Comparison of ENCODE assay signal across 21 cellular contexts in genomic region chr13:42318570-42318969, GRCh38. TPM values are rescaled to one million over a fixed set of nuclear protein-coding genes. Genes with fewer than 3 reads are reported as not detected.
A peak's percentile ranks its signal among the peaks of the same experiment; 100 is the strongest.
DNase-seq lines count a peak whose midpoint lies in the region; ATAC-seq, FAIRE-seq and TF ChIP-seq lines count a peak whose summit lies in the region.
"Had no signal": no experiment of that assay in that cellular context is flagged by ENCODE, and none has a peak within 500 bp of the region (broad histone marks: within the 10 kb centered on the region; RNA-seq: fewer than 3 reads in every experiment).

No MANE protein-coding gene starts in this region.

- ATAC-seq in GM21619 (IDR thresholded peaks at IDR 0.05; ENCODE audit: unreplicated experiment) (no peak), GM18498 (IDR thresholded peaks at IDR 0.05; ENCODE audit: unreplicated experiment) (no peak)
- ATAC-seq: CD8-positive, alpha-beta T cell; GM23338 had no signal

- dilution Hi-C loops in mammary epithelial cell (cut with HindIII; ENCODE audit: low sequenced_read_pairs): no loop called here

- no peak overlapping the region for H3K4me3 ChIP-seq in mammary epithelial cell (replicated peaks in 1 of 3; ENCODE audit: insufficient read depth in 1 of 3, low read depth in 2 of 3, low read length in 3 of 3)
- H3K4me3 ChIP-seq: BLaER1, GM23338 had no signal

- DNase-seq in mammary epithelial cell: peak; percentile 18
- DNase-seq in MCF 10A (ENCODE audit: unreplicated experiment): no peak
- DNase-seq in nephron progenitor cell: no peak
- no peak for DNase-seq in mesenteric fat pad (ENCODE audit: low spot score)
- DNase-seq: CD8-positive, alpha-beta T cell; DMS53; HCEC 1CT; IMR-90; NCI-H1417 treated with DMSO at 0.1 percent for 48 hours; NCI-H187 treated with DMSO at 0.1 percent for 48 hours; NCI-H226; NCI-H524; NCI-H82; RPMI8226; SHP77 treated with DMSO at 0.1 percent for 48 hours had no signal

- no peak overlapping the region for H3K4me2 ChIP-seq in mammary epithelial cell (ENCODE audit: insufficient read depth, low read depth, low read length)
- H3K4me2 ChIP-seq: BLaER1, GM23338 had no signal

- intact Hi-C loops in mammary epithelial cell (cut with micrococcal nuclease): no loop called here
- intact Hi-C loops in MCF 10A (cut with micrococcal nuclease): no loop called here

- H3K4me1 ChIP-seq in mammary epithelial cell (ENCODE audit: insufficient read depth, low read length): peaks cover 5% of the 10 kb centered on the region
- H3K4me1 ChIP-seq: BLaER1 had no signal

- peaks cover 12% of the 10 kb centered on the region for H3K36me3 ChIP-seq in mammary epithelial cell (ENCODE audit: insufficient read depth, low read length)

- peaks cover 48% of the 10 kb centered on the region for H3K36me3 Mint-ChIP-seq in MCF 10A (ENCODE audit: insufficient read depth, unreplicated experiment)
- peaks cover 15% of the 10 kb centered on the region for H3K36me3 Mint-ChIP-seq in nephron progenitor cell (ENCODE audit: low read depth)

- H3K4me1 Mint-ChIP-seq in MCF 10A (ENCODE audit: insufficient read depth, unreplicated experiment) (peaks cover 9% of the 10 kb centered on the region), nephron progenitor cell (peaks cover 24% of the 10 kb centered on the region)

- no peaks in the 10 kb centered on the region for H3K79me2 ChIP-seq in mammary epithelial cell (ENCODE audit: insufficient read depth, low read length)

- POLR2A ChIA-PET in MCF 10A (lab: Yijun Ruan, JAX): interaction anchor here (0.8 to 2.0 kb wide), 3 partner anchors 9 to 21 kb away, joined by 4 read pairs; no protein-coding TSS in a partner anchor

- in situ Hi-C loops in mammary epithelial cell (cut with MboI; ENCODE audit: low sequenced_read_pairs in 2 of 2): no loop called here

- no TSS peak for BruUV-seq in mammary epithelial cell (replicated peaks; lab: Mats Ljungman, UMichigan)
- BruUV-seq in MCF 10A (replicated peaks; lab: Mats Ljungman, UMichigan): no TSS peak

- no peak overlapping the region for H2AFZ ChIP-seq in mammary epithelial cell (ENCODE audit: low read depth, low read length)
- H2AFZ ChIP-seq: GM23338 had no signal

- H3K27ac Mint-ChIP-seq in MCF 10A (ENCODE audit: low read depth, unreplicated experiment): no peak overlapping the region
- H3K27ac Mint-ChIP-seq in nephron progenitor cell: peak overlapping the region; percentile 4
- H3K27ac Mint-ChIP-seq: GM23338 had no signal

- FAIRE-seq in colon (lab: Jason Lieb, UNC): peak; percentile 81
- FAIRE-seq: HTR-8/SVneo had no signal

- H3K9me3 ChIP-seq in mammary epithelial cell (replicated peaks; ENCODE audit: insufficient read depth, low read length): no peaks in the 10 kb centered on the region
- H3K9me3 ChIP-seq: BLaER1 had no signal

- CTCF ChIA-PET in mammary epithelial cell (lab: Charles Lee; ENCODE audit: low non-redundant PET) (no interaction called here), MCF 10A (lab: Yijun Ruan, JAX) (interaction anchor here (0.6 to 1.0 kb wide), 3 partner anchors 63 to 942 kb away, joined by 3 to 4 read pairs (median 3); no protein-coding TSS in a partner anchor)

- no peak overlapping the region for H3K9ac ChIP-seq in mammary epithelial cell (ENCODE audit: insufficient read depth, low read length)
- H3K9ac ChIP-seq: BLaER1 had no signal

- no peak overlapping the region for H3K27ac ChIP-seq in mammary epithelial cell (ENCODE audit: insufficient read depth, low read depth, low read length)
- H3K27ac ChIP-seq: BLaER1 had no signal

- H4K20me1 ChIP-seq in mammary epithelial cell (ENCODE audit: insufficient read depth, low read length): no peaks in the 10 kb centered on the region
- H4K20me1 ChIP-seq: BLaER1 had no signal

- no peaks in the 10 kb centered on the region for H3K27me3 ChIP-seq in mammary epithelial cell (ENCODE audit: insufficient read depth, low read length)
- H3K27me3 ChIP-seq: BLaER1 had no signal

- TF ChIP-seq CTCF in mammary epithelial cell (conservative IDR thresholded peaks at IDR 0.05 in 1 of 2, IDR thresholded peaks at IDR 0.05 in 1 of 2; ENCODE audit: extremely low read depth in 1 of 2, insufficient read depth in 1 of 2, low read depth in 1 of 2, low read length in 2 of 2) (no peak), MCF 10A (IDR thresholded peaks at IDR 0.05; ENCODE audit: unreplicated experiment) (no peak), nephron progenitor cell (IDR thresholded peaks at IDR 0.05) (no peak)

- H3K9me3 Mint-ChIP-seq in MCF 10A (ENCODE audit: unreplicated experiment) (no peaks in the 10 kb centered on the region), nephron progenitor cell (no peaks in the 10 kb centered on the region)
- H3K9me3 Mint-ChIP-seq: CD8-positive, alpha-beta T cell; GM23338 had no signal

- 40% methylated on average over 3 of the region's 3 CpGs for WGBS in mammary epithelial cell (ENCODE audit: low coverage, missing lambda C conversion rate)

- H3K27me3 Mint-ChIP-seq in MCF 10A (ENCODE audit: insufficient read depth, unreplicated experiment): no peaks in the 10 kb centered on the region
- no peaks in the 10 kb centered on the region for H3K27me3 Mint-ChIP-seq in nephron progenitor cell (ENCODE audit: low read depth, poor library complexity)

- no peak overlapping the region for H3K4me3 Mint-ChIP-seq in MCF 10A (ENCODE audit: unreplicated experiment)
- H3K4me3 Mint-ChIP-seq in nephron progenitor cell: no peak overlapping the region
- H3K4me3 Mint-ChIP-seq: CD8-positive, alpha-beta T cell; GM23338 had no signal

RNA-seq across cellular contexts. Expression of gene AKAP11, which starts 46.6 kb away (rescaled TPM):
- total RNA-seq in mammary epithelial cell (10 to 100 TPM; 28.5 to 28.6 TPM), MCF 10A (2022) (22.0 and 24.7 TPM in 2 replicates), mesenteric fat pad (28.7 TPM)
- polyA plus RNA-seq in mammary epithelial cell: 12.8 TPM
- polyA minus RNA-seq in mammary epithelial cell: 21.7 TPM
